8 cellular contexts compared by ENCODE assay signal in the genomic region with DNA sequence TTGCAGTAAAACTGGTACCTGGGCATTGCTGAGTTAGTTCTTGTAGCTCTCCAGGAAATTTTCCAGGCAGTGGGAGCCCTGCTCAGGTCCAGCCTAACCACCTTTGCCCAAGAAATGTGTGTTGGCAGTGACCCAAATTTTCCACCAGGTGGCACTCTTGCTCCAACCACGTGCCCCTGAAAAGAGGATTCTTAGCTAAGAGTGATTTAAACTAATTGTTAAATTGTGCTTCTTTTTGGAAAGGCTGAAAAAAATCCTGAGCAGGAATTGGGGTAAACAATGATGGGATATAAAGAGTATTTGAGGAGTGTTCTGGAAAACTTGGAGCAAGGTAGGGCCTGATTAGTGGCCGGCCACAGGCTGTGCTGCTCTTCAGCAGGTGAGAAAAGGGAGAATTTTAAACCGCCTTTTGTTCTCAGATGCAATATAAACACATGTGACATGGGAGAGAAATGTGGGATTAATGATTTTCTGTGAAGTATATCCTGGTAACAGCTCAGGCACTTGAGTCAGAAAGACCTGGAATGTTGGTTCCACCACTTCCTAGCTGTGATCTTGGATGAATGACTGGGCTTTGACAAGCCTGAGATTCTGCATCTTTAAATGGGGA.
DNase-seq lines count a peak whose midpoint lies in the region; ATAC-seq and TF ChIP-seq lines count a peak whose summit lies in the region.

No MANE protein-coding gene starts in this region.

- H3K4me1 ChIP-seq in OCI-LY7 (ENCODE audit: insufficient read depth, low read length, poor library complexity, severe bottlenecking) (no peaks in the 10 kb centered on the region), mucosa of rectum (ENCODE audit: control insufficient read depth in 2 of 2, insufficient read depth in 2 of 2, low read length in 2 of 2) (peaks cover 18% of the 10 kb centered on the region in 2 donors)

- H3K9me3 ChIP-seq in OCI-LY7 (ENCODE audit: low read length) = no peaks in the 10 kb centered on the region
- H3K9me3 ChIP-seq in mucosa of rectum (ENCODE audit: control insufficient read depth in 2 of 2, low read length in 2 of 2) = no peaks in the 10 kb centered on the region

- POLR2A ChIA-PET in OCI-LY7 (lab: Charles Lee) = interaction anchor here (0.7 kb wide), 1 partner anchor 739 kb away, joined by 3 read pairs; no protein-coding TSS in a partner anchor

- TF ChIP-seq CTCF in OCI-LY7 (conservative IDR thresholded peaks at IDR 0.05; ENCODE audit: low read length) = peak; percentile 98

- no peak for TF ChIP-seq POLR2A in erythroblast (IDR thresholded peaks at IDR 0.05; ENCODE audit: low read length)

- BruUV-seq in OCI-LY7 (replicated peaks; lab: Mats Ljungman, UMichigan) = no TSS peak

- DNase-seq in EH (ENCODE audit: low read depth) = peak; percentile 81
- DNase-seq in OCI-LY7 (ENCODE audit: low spot score) = peak; percentile 60
- DNase-seq in activated T-cell treated with anti-CD3 and anti-CD28 coated beads for 4 hours = peak; percentile 67
- peak; percentile 72 to 85 for DNase-seq in erythroblast (lab: John Stamatoyannopoulos, UW)
- peak; percentile 46 to 61 for DNase-seq in stimulated activated CD8-positive, alpha-beta memory T cell treated with anti-CD3 and anti-CD28 coated beads, Interleukin-7, amount 100 ng/mL, for 4 hours (ENCODE audit: low read depth in 2 of 2)

- CTCF ChIA-PET in OCI-LY7 (lab: Charles Lee; ENCODE audit: unreplicated experiment) = interaction anchor here (0.6 to 1.5 kb wide), 2 partner anchors 497 to 736 kb away, joined by 3 read pairs; no protein-coding TSS in a partner anchor

- no peak overlapping the region for H2AFZ ChIP-seq in OCI-LY7 (ENCODE audit: low read length)

- no peak overlapping the region for H3K27ac ChIP-seq in OCI-LY7 (ENCODE audit: low read depth, low read length, poor library complexity, severe bottlenecking)
- H3K27ac ChIP-seq in mucosa of rectum (ENCODE audit: low read depth in 2 of 2, low read length in 2 of 2) = peak overlapping the region; percentile 49 to 64

- H3K9ac ChIP-seq in mucosa of rectum (ENCODE audit: low read depth in 1 of 2, low read length in 2 of 2) = peak overlapping the region; percentile 16 to 47

- peak; percentile 65 for ATAC-seq in HG03175 (IDR thresholded peaks at IDR 0.05; ENCODE audit: unreplicated experiment)
- ATAC-seq in GM19351 (IDR thresholded peaks at IDR 0.05; ENCODE audit: unreplicated experiment) = no peak

- H3K27me3 ChIP-seq in mucosa of rectum (ENCODE audit: control insufficient read depth in 2 of 2, insufficient read depth in 2 of 2, low read length in 2 of 2) = no peaks in the 10 kb centered on the region

- H3K79me2 ChIP-seq in OCI-LY7 (ENCODE audit: insufficient read depth, low read depth, low read length) = no peaks in the 10 kb centered on the region

- intact Hi-C loops in OCI-LY7 (cut with micrococcal nuclease; ENCODE audit: unreplicated experiment) = loop anchor here (1.0 to 10.0 kb wide), 4 partner anchors 138 to 552 kb away; no protein-coding TSS in a partner anchor

- H3K4me3 ChIP-seq in OCI-LY7 (ENCODE audit: low read depth, low read length, poor library complexity, severe bottlenecking) (no peak overlapping the region), mucosa of rectum (ENCODE audit: low read length in 2 of 2) (no peak overlapping the region)

- no peaks in the 10 kb centered on the region for H3K9me2 ChIP-seq in OCI-LY7 (ENCODE audit: insufficient read depth, low read length)

- H4K20me1 ChIP-seq in OCI-LY7 (ENCODE audit: insufficient read depth, low read length) = no peaks in the 10 kb centered on the region

- no peak overlapping the region for H3K4me2 ChIP-seq in OCI-LY7 (ENCODE audit: low read length)

- no peaks in the 10 kb centered on the region for H3K36me3 ChIP-seq in OCI-LY7 (ENCODE audit: insufficient read depth, low read length)
- H3K36me3 ChIP-seq in mucosa of rectum (ENCODE audit: control insufficient read depth in 2 of 2, insufficient read depth in 2 of 2, low read length in 2 of 2) = no peaks in the 10 kb centered on the region
